ENCODE assay signal across 23 cellular contexts in the genomic region with DNA sequence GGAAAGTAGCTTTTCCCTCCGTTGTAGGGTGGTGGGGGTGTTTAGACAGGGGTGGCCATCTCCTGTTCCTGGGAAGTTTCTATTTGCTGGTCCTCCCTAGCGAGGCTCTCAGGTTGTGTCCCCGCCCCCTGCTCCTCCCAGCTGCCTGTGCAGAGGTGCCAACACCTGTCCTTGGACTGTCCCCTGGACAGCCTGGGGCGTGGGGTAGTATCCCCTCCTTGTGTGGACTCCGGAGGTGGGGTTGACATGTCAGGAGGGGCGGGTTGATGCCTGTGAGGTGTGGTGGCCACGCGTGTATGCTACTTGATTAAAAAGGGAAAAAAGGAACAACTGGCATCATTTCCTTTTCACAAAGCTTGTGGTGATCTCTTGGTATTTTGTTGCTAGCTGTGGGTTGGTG. TPM values are rescaled to one million over a fixed set of nuclear protein-coding genes. Genes with fewer than 3 reads are reported as not detected.
DNase-seq lines count a peak whose midpoint lies in the region; ATAC-seq lines count a peak whose summit lies in the region.
"Had no signal": no experiment of that assay in that cellular context is flagged by ENCODE, and none has a peak within 500 bp of the region (broad histone marks: within the 10 kb centered on the region; RNA-seq: fewer than 3 reads in every experiment).

No MANE protein-coding gene starts in this region.

- H3K9me3 ChIP-seq in effector memory CD4-positive, alpha-beta T cell (ENCODE audit: control insufficient read depth, low read length) = no peaks in the 10 kb centered on the region
- H3K9me3 ChIP-seq: adrenal gland, MG63 had no signal

- peaks cover 19% of the 10 kb centered on the region for H3K36me3 ChIP-seq in effector memory CD4-positive, alpha-beta T cell (ENCODE audit: control insufficient read depth, insufficient read depth, low read length)

- H3K27me3 ChIP-seq in effector memory CD4-positive, alpha-beta T cell (replicated peaks; ENCODE audit: control insufficient read depth, insufficient read depth, low read length, poor library complexity, severe bottlenecking) = no peaks in the 10 kb centered on the region
- H3K27me3 ChIP-seq: adrenal gland, MG63, tibial artery had no signal

- H3K27me3 Mint-ChIP-seq in activated naive CD4-positive, alpha-beta T cell treated with anti-CD3 and anti-CD28 coated beads, Interleukin-2, amount 50 U/mL, for 24 hours = no peaks in the 10 kb centered on the region
- H3K27me3 Mint-ChIP-seq in T-cell = no peaks in the 10 kb centered on the region
- no peaks in the 10 kb centered on the region for H3K27me3 Mint-ChIP-seq in natural killer cell treated with Interleukin-12 subunit alpha and Interleukin-12 subunit beta and Interleukin-15 and Interleukin-18, amount 100 ng/mL, for 72 hours
- H3K27me3 Mint-ChIP-seq: stimulated activated memory B cell treated with anti-CD40 and anti-IgM and Interleukin-4, amounts not matched to agents 10 μg/mL and 1 μg/mL and 100 μg/mL, for 72 hours had no signal

- H3K36me3 Mint-ChIP-seq in activated naive CD4-positive, alpha-beta T cell treated with anti-CD3 and anti-CD28 coated beads, Interleukin-2, amount 50 U/mL, for 24 hours = peaks cover 11% of the 10 kb centered on the region
- peaks cover 19% of the 10 kb centered on the region for H3K36me3 Mint-ChIP-seq in T-cell
- peaks cover 24% of the 10 kb centered on the region for H3K36me3 Mint-ChIP-seq in natural killer cell treated with Interleukin-12 subunit alpha and Interleukin-12 subunit beta and Interleukin-15 and Interleukin-18, amount 100 ng/mL, for 72 hours

- peak overlapping the region; percentile 67 for H3K27ac ChIP-seq in effector memory CD4-positive, alpha-beta T cell (ENCODE audit: insufficient read depth, low read length, poor library complexity, severe bottlenecking)
- H3K27ac ChIP-seq: adrenal gland, epithelial cell of prostate, tibial artery had no signal

- H3K27ac Mint-ChIP-seq in activated naive CD4-positive, alpha-beta T cell treated with anti-CD3 and anti-CD28 coated beads, Interleukin-2, amount 50 U/mL, for 24 hours = peak overlapping the region; percentile 38
- H3K27ac Mint-ChIP-seq in T-cell = peak overlapping the region; percentile 88 to 97
- peak overlapping the region; percentile 72 to 91 for H3K27ac Mint-ChIP-seq in natural killer cell treated with Interleukin-12 subunit alpha and Interleukin-12 subunit beta and Interleukin-15 and Interleukin-18, amount 100 ng/mL, for 72 hours
- H3K27ac Mint-ChIP-seq: HFFc6; mesothelial cell of epicardium; stimulated activated memory B cell treated with anti-CD40 and anti-IgM and Interleukin-4, amounts not matched to agents 10 μg/mL and 1 μg/mL and 100 μg/mL, for 72 hours had no signal

- H3K4me3 ChIP-seq in effector memory CD4-positive, alpha-beta T cell (ENCODE audit: insufficient read depth, low read depth, low read length, poor library complexity, severe bottlenecking) = no peak overlapping the region
- H3K4me3 ChIP-seq: adrenal gland, MG63, tibial artery had no signal

- no peak for DNase-seq in activated naive CD4-positive, alpha-beta T cell (lab: John Stamatoyannopoulos, UW)
- DNase-seq in T-cell = no peak
- DNase-seq in effector memory CD4-positive, alpha-beta T cell = no peak
- DNase-seq in natural killer cell treated with Interleukin-12 subunit alpha and Interleukin-12 subunit beta and Interleukin-15 and Interleukin-18, amount 100 ng/mL, for 72 hours (ENCODE audit: low spot score) = no peak
- DNase-seq in pons (ENCODE audit: low spot score) = no peak
- DNase-seq: dermis blood vessel endothelial cell, DND-41, foreskin fibroblast, HFFc6, hippocampal formation, MG63, NCI-H1694 treated with DMSO at 0.1 percent for 48 hours, NCI-H82, tibial artery had no signal

- H3K4me1 ChIP-seq in effector memory CD4-positive, alpha-beta T cell (ENCODE audit: control insufficient read depth, insufficient read depth, low read length, poor library complexity, severe bottlenecking) = peaks cover 23% of the 10 kb centered on the region
- H3K4me1 ChIP-seq: adrenal gland, tibial artery had no signal

- H3K4me1 Mint-ChIP-seq in activated naive CD4-positive, alpha-beta T cell treated with anti-CD3 and anti-CD28 coated beads, Interleukin-2, amount 50 U/mL, for 24 hours = peaks cover 53% of the 10 kb centered on the region
- peaks cover 37 to 49% (median 44%) of the 10 kb centered on the region in 3 donors for H3K4me1 Mint-ChIP-seq in T-cell
- H3K4me1 Mint-ChIP-seq in natural killer cell treated with Interleukin-12 subunit alpha and Interleukin-12 subunit beta and Interleukin-15 and Interleukin-18, amount 100 ng/mL, for 72 hours (ENCODE audit: low read depth in 2 of 2) = peaks cover 37 to 42% of the 10 kb centered on the region in 2 donors
- H3K4me1 Mint-ChIP-seq: mesothelial cell of epicardium; stimulated activated memory B cell treated with anti-CD40 and anti-IgM and Interleukin-4, amounts not matched to agents 10 μg/mL and 1 μg/mL and 100 μg/mL, for 72 hours had no signal

- CTCF ChIA-PET in T-cell (lab: Charles Lee) = no interaction called here

- POLR2A ChIA-PET in T-cell (lab: Charles Lee) = interaction anchor here in 1 of 2 donors (0.5 to 0.7 kb wide), 2 partner anchors 27 to 464 kb away, joined by 4 to 8 read pairs; no protein-coding TSS in a partner anchor

- H3K9me3 Mint-ChIP-seq in activated naive CD4-positive, alpha-beta T cell treated with anti-CD3 and anti-CD28 coated beads, Interleukin-2, amount 50 U/mL, for 24 hours = no peaks in the 10 kb centered on the region
- H3K9me3 Mint-ChIP-seq in T-cell = no peaks in the 10 kb centered on the region
- H3K9me3 Mint-ChIP-seq in natural killer cell treated with Interleukin-12 subunit alpha and Interleukin-12 subunit beta and Interleukin-15 and Interleukin-18, amount 100 ng/mL, for 72 hours = no peaks in the 10 kb centered on the region
- H3K9me3 Mint-ChIP-seq: HFFc6; stimulated activated memory B cell treated with anti-CD40 and anti-IgM and Interleukin-4, amounts not matched to agents 10 μg/mL and 1 μg/mL and 100 μg/mL, for 72 hours had no signal

- no peak overlapping the region for H3K4me3 Mint-ChIP-seq in activated naive CD4-positive, alpha-beta T cell treated with anti-CD3 and anti-CD28 coated beads, Interleukin-2, amount 50 U/mL, for 24 hours
- peak overlapping the region in 1 of 3 donors; percentile 76 for H3K4me3 Mint-ChIP-seq in T-cell
- H3K4me3 Mint-ChIP-seq in natural killer cell treated with Interleukin-12 subunit alpha and Interleukin-12 subunit beta and Interleukin-15 and Interleukin-18, amount 100 ng/mL, for 72 hours = no peak overlapping the region
- H3K4me3 Mint-ChIP-seq: HFFc6; mesothelial cell of epicardium; stimulated activated memory B cell treated with anti-CD40 and anti-IgM and Interleukin-4, amounts not matched to agents 10 μg/mL and 1 μg/mL and 100 μg/mL, for 72 hours had no signal

- no peak for ATAC-seq in T-cell (replicated peaks in 1 of 4)
- no peak for ATAC-seq in natural killer cell treated with Interleukin-12 subunit alpha and Interleukin-12 subunit beta and Interleukin-15 and Interleukin-18, amount 100 ng/mL, for 72 hours
- no peak for ATAC-seq in HG02840 (IDR thresholded peaks at IDR 0.05; ENCODE audit: low FRiP score, unreplicated experiment)
- ATAC-seq in GM21528 (IDR thresholded peaks at IDR 0.05; ENCODE audit: low FRiP score, unreplicated experiment) = no peak
- ATAC-seq: stimulated activated memory B cell treated with anti-CD40 and anti-IgM and Interleukin-4, amounts not matched to agents 10 μg/mL and 1 μg/mL and 100 μg/mL, for 72 hours had no signal

RNA-seq across cellular contexts. Expression of a gene that starts 14.3 kb away (rescaled TPM):
- total RNA-seq in T-cell = 10 to 100 TPM; 64.0 to 81.1 (median 75.4) TPM
- total RNA-seq in natural killer cell treated with Interleukin-12 subunit alpha and Interleukin-12 subunit beta and Interleukin-15 and Interleukin-18, amount 100 ng/mL, for 72 hours = 100 to 1,000 TPM; 236 to 499 TPM

RNA-seq across cellular contexts. Expression of a gene that starts 15.4 kb away (rescaled TPM):
- 100 to 1,000 TPM in 3 of 5 donors, 10 to 100 TPM in 2; 87.6 to 136 (median 123) TPM for total RNA-seq in T-cell
- total RNA-seq in natural killer cell treated with Interleukin-12 subunit alpha and Interleukin-12 subunit beta and Interleukin-15 and Interleukin-18, amount 100 ng/mL, for 72 hours = 100 to 1,000 TPM; 107 to 166 TPM

RNA-seq across cellular contexts. Expression of a gene that starts 21.6 kb away (rescaled TPM):
- total RNA-seq in T-cell = 10 to 100 TPM; 38.4 to 48.1 (median 45.1) TPM
- total RNA-seq in natural killer cell treated with Interleukin-12 subunit alpha and Interleukin-12 subunit beta and Interleukin-15 and Interleukin-18, amount 100 ng/mL, for 72 hours = 10 to 100 TPM; 60.1 to 89.5 TPM

RNA-seq across cellular contexts. Expression of a gene that starts 30.0 kb away (rescaled TPM):
- 100 to 1,000 TPM in 1 of 5 donors, 10 to 100 TPM in 4; 68.4 to 102 (median 92.1) TPM for total RNA-seq in T-cell
- 100 to 1,000 TPM in 1 of 2 donors, 10 to 100 TPM in 1; 53.9 to 124 TPM for total RNA-seq in natural killer cell treated with Interleukin-12 subunit alpha and Interleukin-12 subunit beta and Interleukin-15 and Interleukin-18, amount 100 ng/mL, for 72 hours

RNA-seq across cellular contexts. Expression of a gene that starts 49.2 kb away (rescaled TPM):
- under 1 TPM in 3 of 5 donors, not detected in 2; 0.18 to 0.66 (median 0.58) TPM for total RNA-seq in T-cell
- total RNA-seq in natural killer cell treated with Interleukin-12 subunit alpha and Interleukin-12 subunit beta and Interleukin-15 and Interleukin-18, amount 100 ng/mL, for 72 hours = under 1 TPM in 1 of 2 donors, not detected in 1; 0.36 TPM
- total RNA-seq: bronchial epithelial cell, mesothelial cell of epicardium, SK-MEL-5 had no signal

Comparison
In these comparisons a context has a peak if more than half of its experiments do, and no peak if none do; other contexts are left out.
1. H3K27ac Mint-ChIP-seq: peak in every context shown above with its lines; median percentile 92 in T-cell; 82 in natural killer cell treated with Interleukin-12 subunit alpha and Interleukin-12 subunit beta and Interleukin-15 and Interleukin-18, amount 100 ng/mL, for 72 hours; 38 in activated naive CD4-positive, alpha-beta T cell treated with anti-CD3 and anti-CD28 coated beads, Interleukin-2, amount 50 U/mL, for 24 hours.